Comparison of ENCODE assay signal across 27 cellular contexts in the genomic region with DNA sequence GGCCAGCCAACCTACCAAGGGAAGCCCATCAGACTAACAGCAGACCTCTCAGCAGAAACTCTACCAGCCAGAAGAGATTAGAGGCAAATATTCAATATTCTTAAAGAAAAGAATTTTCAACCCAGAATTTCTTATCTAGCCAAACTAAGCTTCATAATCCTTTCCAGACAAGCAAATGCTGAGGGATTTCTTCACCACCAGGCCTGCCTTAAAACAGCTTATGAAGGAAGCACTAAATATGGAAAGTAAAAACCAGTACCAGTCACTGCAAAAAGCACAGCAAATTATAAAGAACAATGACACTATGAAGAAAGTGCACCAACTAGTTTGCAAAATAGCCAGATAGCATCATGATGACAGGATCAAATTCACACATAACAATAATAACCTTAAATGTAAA. TPM values are rescaled to one million over a fixed set of nuclear protein-coding genes. Genes with fewer than 3 reads are reported as not detected.
DNase-seq lines count a peak whose midpoint lies in the region; ATAC-seq and TF ChIP-seq lines count a peak whose summit lies in the region.
"Had no signal": no experiment of that assay in that cellular context is flagged by ENCODE, and none has a peak within 500 bp of the region (broad histone marks: within the 10 kb centered on the region; RNA-seq: fewer than 3 reads in every experiment).

No MANE protein-coding gene starts in this region.

- H3K4me3 ChIP-seq in fibroblast of villous mesenchyme (ENCODE audit: low read depth, low read length) (no peak overlapping the region), retinal pigment epithelial cell (ENCODE audit: low read length) (no peak overlapping the region)
- H3K4me3 ChIP-seq in effector memory CD4-positive, alpha-beta T cell (ENCODE audit: insufficient read depth, low read depth, low read length, poor library complexity, severe bottlenecking), result no peak overlapping the region
- H3K4me3 ChIP-seq: BLaER1, GM12878 had no signal

- peak; percentile 84 for DNase-seq in amniotic epithelial cell (ENCODE audit: low read depth)
- peak; percentile 60 for DNase-seq in fibroblast of villous mesenchyme (ENCODE audit: low read depth)
- peak; percentile 55 for DNase-seq in retinal pigment epithelial cell (ENCODE audit: low read depth)
- DNase-seq in effector memory CD4-positive, alpha-beta T cell, result no peak
- no peak for DNase-seq in HCEC 1CT
- DNase-seq in NCI-H2081 treated with DMSO at 0.1 percent for 48 hours (lab: John Stamatoyannopoulos, UW), result no peak
- DNase-seq: 8988T; ACHN; BE2C; C1 segment of cervical spinal cord; CD4-positive, alpha-beta memory T cell; CD4-positive, CD25-positive, alpha-beta regulatory T cell; CD8-positive, alpha-beta memory T cell; COR-L47; DMS 273 treated with DMSO at 0.1 percent for 48 hours; DMS153; DMS53; DMS79; DND-41; EL; GDM1 had no signal

- no peak for ATAC-seq in HG02970 (IDR thresholded peaks at IDR 0.05; ENCODE audit: low FRiP score, unreplicated experiment)
- ATAC-seq: GM12878 had no signal

- H3K27ac ChIP-seq in effector memory CD4-positive, alpha-beta T cell (ENCODE audit: insufficient read depth, low read length, poor library complexity, severe bottlenecking), result no peak overlapping the region
- H3K27ac ChIP-seq: BLaER1 had no signal

- no peaks in the 10 kb centered on the region for H3K4me1 ChIP-seq in effector memory CD4-positive, alpha-beta T cell (ENCODE audit: control insufficient read depth, insufficient read depth, low read length, poor library complexity, severe bottlenecking)
- H3K4me1 ChIP-seq: BE2C had no signal

- no peaks in the 10 kb centered on the region for H3K36me3 ChIP-seq in effector memory CD4-positive, alpha-beta T cell (ENCODE audit: control insufficient read depth, insufficient read depth, low read length)
- H3K36me3 ChIP-seq: BE2C, BLaER1 had no signal

- TF ChIP-seq CTCF in fibroblast of villous mesenchyme (IDR thresholded peaks at IDR 0.05; ENCODE audit: insufficient read depth, low read depth, low read length) (no peak), retinal pigment epithelial cell (conservative IDR thresholded peaks at IDR 0.05; ENCODE audit: low read depth, low read length) (no peak)

- H3K9me3 ChIP-seq in effector memory CD4-positive, alpha-beta T cell (ENCODE audit: control insufficient read depth, low read length), result no peaks in the 10 kb centered on the region

- no peaks in the 10 kb centered on the region for H3K27me3 ChIP-seq in effector memory CD4-positive, alpha-beta T cell (replicated peaks; ENCODE audit: control insufficient read depth, insufficient read depth, low read length, poor library complexity, severe bottlenecking)
- H3K27me3 ChIP-seq: BE2C, BLaER1 had no signal

RNA-seq across cellular contexts. Expression of a gene that starts 30.6 kb away (rescaled TPM):
- 0.43 TPM in 1 of 2 replicates, not detected in the other for total RNA-seq in fibroblast of villous mesenchyme
- total RNA-seq: A673; CD4-positive, alpha-beta memory T cell; CD8-positive, alpha-beta memory T cell; Daoy; G401; GM12878 had no signal

RNA-seq across cellular contexts. Expression of a gene that starts 39.5 kb away (rescaled TPM):
- total RNA-seq in fibroblast of villous mesenchyme, result 87.0 and 133 TPM in 2 replicates

Comparison
In these comparisons a context has a peak if more than half of its experiments do, and no peak if none do; other contexts are left out.
1. DNase-seq: peak in amniotic epithelial cell (single experiment), fibroblast of villous mesenchyme (single experiment) and retinal pigment epithelial cell (single experiment); none in effector memory CD4-positive, alpha-beta T cell (0 of 3), HCEC 1CT (single experiment) and NCI-H2081 treated with DMSO at 0.1 percent for 48 hours (single experiment).